Comparison of ENCODE assay signal across 17 cellular contexts in the genomic region with DNA sequence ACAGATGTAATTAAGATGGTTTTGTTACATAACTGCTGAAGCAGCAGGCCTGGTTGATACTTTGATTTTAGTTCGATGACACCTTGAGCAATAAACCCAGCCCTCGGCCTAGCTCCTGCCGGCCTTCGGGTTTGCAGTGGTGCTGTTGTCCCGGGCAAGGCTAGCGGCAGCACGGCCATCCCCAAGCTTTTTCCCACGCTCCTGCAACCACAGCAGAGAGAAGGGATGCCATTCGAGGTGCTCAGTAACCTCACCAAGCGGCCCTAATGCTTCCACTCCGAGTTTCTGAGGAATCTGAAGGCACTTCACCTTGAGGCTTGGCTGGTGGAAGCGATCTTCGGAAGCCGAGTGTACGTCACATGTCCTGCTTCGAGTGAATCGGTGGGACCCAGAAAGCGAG.
"Had no signal": no experiment of that assay in that cellular context is flagged by ENCODE, and none has a peak within 500 bp of the region (broad histone marks: within the 10 kb centered on the region; RNA-seq: fewer than 3 reads in every experiment).

No MANE protein-coding gene starts in this region.

- DNase-seq: hippocampal formation; hypothalamus; immature natural killer cell; islet precursor cell; kidney glomerular epithelial cell; left cardiac atrium; left colon; left ventricle myocardium inferior; left ventricle myocardium superior; lower lobe of right lung; mammary epithelial cell; mesenchymal stem cell; mesendoderm; midbrain; mucosa of descending colon; naive B cell; naive thymus-derived CD4-positive, alpha-beta T cell had no signal
